In the genomic region with DNA sequence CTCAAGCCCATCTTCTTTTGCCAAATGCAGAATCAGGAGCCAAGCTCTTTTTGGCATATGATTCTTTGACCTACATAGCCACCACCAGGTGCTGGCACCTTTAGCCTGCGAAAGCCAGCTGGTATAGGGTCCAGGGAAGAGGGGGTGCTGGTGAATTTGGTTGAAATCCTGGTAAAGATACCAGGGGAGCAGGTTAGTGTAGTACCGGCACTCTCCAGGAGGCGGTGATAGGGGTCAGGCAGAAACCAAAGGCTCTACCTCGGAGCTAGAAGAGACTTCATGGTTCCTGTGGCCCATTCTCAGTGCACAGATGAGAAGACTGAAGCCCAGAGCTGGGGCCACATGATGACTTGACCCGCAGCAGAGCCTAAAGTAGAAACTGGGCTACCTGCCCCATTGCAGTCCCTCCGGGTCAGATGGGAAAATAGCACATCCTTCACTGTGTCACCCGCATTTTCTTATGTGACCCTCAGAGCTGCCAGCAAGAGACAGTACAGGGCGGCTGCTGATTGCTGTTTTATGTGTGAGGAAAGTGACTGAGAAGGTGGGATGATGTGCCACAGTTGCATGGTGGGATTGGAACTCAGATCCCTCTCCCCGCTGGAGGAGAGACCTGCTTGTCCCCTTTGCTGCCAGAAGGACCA, we compare ENCODE assay signal across 8 cellular contexts. TPM values are rescaled to one million over a fixed set of nuclear protein-coding genes. Genes with fewer than 3 reads are reported as not detected.
DNase-seq lines count a peak whose midpoint lies in the region; ATAC-seq and TF ChIP-seq lines count a peak whose summit lies in the region.

No MANE protein-coding gene starts in this region.

- H3K36me3 ChIP-seq in kidney epithelial cell (ENCODE audit: control insufficient read depth, insufficient read depth, low read length) = no peaks in the 10 kb centered on the region

- H3K4me3 ChIP-seq in astrocyte of the spinal cord (ENCODE audit: low read depth, low read length) = no peak overlapping the region
- H3K4me3 ChIP-seq in kidney epithelial cell (ENCODE audit: low read depth, low read length) = no peak overlapping the region

- peak; percentile 15 for DNase-seq in DMS53 treated with DMSO at 0.1 percent for 48 hours (lab: John Stamatoyannopoulos, UW; ENCODE audit: unreplicated experiment)
- DNase-seq in HuH-7 (ENCODE audit: low spot score) = peak; percentile 67
- peak; percentile 70 for DNase-seq in T-helper 9 cell
- no peak for DNase-seq in astrocyte of the spinal cord (ENCODE audit: low read depth, low spot score)
- no peak for DNase-seq in kidney epithelial cell (ENCODE audit: low read depth)
- peak; percentile 45 for DNase-seq in stimulated activated CD8-positive, alpha-beta memory T cell treated with anti-CD3 and anti-CD28 coated beads, Interleukin-12 subunit alpha, Interleukin-12 subunit beta, amount 100 ng/mL, for 4 hours (ENCODE audit: low read depth)

- in situ Hi-C loops in astrocyte of the spinal cord (cut with HindIII; ENCODE audit: low sequenced_read_pairs) = loop anchor here (25.0 kb wide), 1 partner anchor 97 kb away; a partner anchor contains a TSS

- H3K27me3 ChIP-seq in kidney epithelial cell (ENCODE audit: control insufficient read depth, insufficient read depth, low read length) = no peaks in the 10 kb centered on the region

- ATAC-seq in HG03354 (IDR thresholded peaks at IDR 0.05; ENCODE audit: poor library complexity, severe bottlenecking, unreplicated experiment) = no peak
- ATAC-seq in GM21786 (IDR thresholded peaks at IDR 0.05; ENCODE audit: unreplicated experiment) = no peak

- TF ChIP-seq CTCF in astrocyte of the spinal cord (IDR thresholded peaks at IDR 0.05; ENCODE audit: low read depth, low read length) (peak; percentile 83), kidney epithelial cell (IDR thresholded peaks at IDR 0.05; ENCODE audit: insufficient read depth, low read length, poor library complexity, severe bottlenecking) (peak; percentile 91)

RNA-seq across cellular contexts. Expression of a gene that starts 36.0 kb away (rescaled TPM):
- not detected in 2 replicates for total RNA-seq in kidney epithelial cell

RNA-seq across cellular contexts. Expression of a gene that starts 37.7 kb away (rescaled TPM):
- not detected in 2 replicates for total RNA-seq in kidney epithelial cell

RNA-seq across cellular contexts. Expression of a gene that starts 49.9 kb away (rescaled TPM):
- 64.0 and 76.3 TPM in 2 replicates for total RNA-seq in kidney epithelial cell

Comparison
In these comparisons a context has a peak if more than half of its experiments do, and no peak if none do; other contexts are left out.
1. DNase-seq: peak in DMS53 treated with DMSO at 0.1 percent for 48 hours (single experiment), HuH-7 (single experiment), T-helper 9 cell (single experiment) and stimulated activated CD8-positive, alpha-beta memory T cell treated with anti-CD3 and anti-CD28 coated beads, Interleukin-12 subunit alpha, Interleukin-12 subunit beta, amount 100 ng/mL, for 4 hours (single experiment); none in astrocyte of the spinal cord (single experiment) and kidney epithelial cell (single experiment).